In genomic region chr15:64749999-64750657, GRCh38 we compare ENCODE assay signal across 12 cellular contexts. TPM values are rescaled to one million over a fixed set of nuclear protein-coding genes. Genes with fewer than 3 reads are reported as not detected.
DNase-seq lines count a peak whose midpoint lies in the region; ATAC-seq and TF ChIP-seq lines count a peak whose summit lies in the region.
"Had no signal": no experiment of that assay in that cellular context is flagged by ENCODE, and none has a peak within 500 bp of the region (broad histone marks: within the 10 kb centered on the region; RNA-seq: fewer than 3 reads in every experiment).

No MANE protein-coding gene starts in this region.

- H3K9ac ChIP-seq in GM23248 (peak overlapping the region; percentile 53; the same call in 1 of the 2 replicates), SK-N-SH (no peak overlapping the region)

- 51 to 53% methylated on average over 20 to 21 of the region's 21 CpGs for WGBS in GM23248 (ENCODE audit: low coverage in 1 of 2, low lambda C conversion rate in 2 of 2, missing lambda C conversion rate in 2 of 2), 2 experiments
- 83% methylated on average over 21 of the region's 21 CpGs for WGBS in SK-N-SH (ENCODE audit: low lambda C conversion rate)

- no peaks in the 10 kb centered on the region for H3K9me3 ChIP-seq in GM23248 (ENCODE audit: low read depth)
- H3K9me3 ChIP-seq in SK-N-SH = no peaks in the 10 kb centered on the region
- no peaks in the 10 kb centered on the region for H3K9me3 ChIP-seq in cardiac muscle cell (ENCODE audit: low read depth)
- no peaks in the 10 kb centered on the region for H3K9me3 ChIP-seq in lower lobe of right lung
- H3K9me3 ChIP-seq: upper lobe of left lung had no signal

- no peaks in the 10 kb centered on the region for H4K20me1 ChIP-seq in GM23248 (ENCODE audit: insufficient read depth)
- peaks cover 5% of the 10 kb centered on the region; the same call in 1 of the 2 replicates for H4K20me1 ChIP-seq in SK-N-SH (ENCODE audit: insufficient read depth)

- H3K36me3 ChIP-seq in GM23248 (ENCODE audit: low read depth) (no peaks in the 10 kb centered on the region), SK-N-SH (replicated peaks in 1 of 2; ENCODE audit: control insufficient read depth in 1 of 2, insufficient read depth in 2 of 2, low read length in 1 of 2) (no peaks in the 10 kb centered on the region), cardiac muscle cell (peaks cover 21% of the 10 kb centered on the region), lower lobe of right lung (no peaks in the 10 kb centered on the region)
- H3K36me3 ChIP-seq: upper lobe of left lung had no signal

- no peaks in the 10 kb centered on the region for H3K36me3 Mint-ChIP-seq in osteocyte (ENCODE audit: unreplicated experiment)

- H3K79me2 ChIP-seq in GM23248 (ENCODE audit: insufficient read depth) = no peaks in the 10 kb centered on the region
- H3K79me2 ChIP-seq in SK-N-SH (ENCODE audit: insufficient read depth) = no peaks in the 10 kb centered on the region

- 0 out of 2 replicates have a peak, but pooled peaks cover 13% of the 10 kb centered on the region for H3F3A ChIP-seq in GM23248 (ENCODE audit: insufficient read depth)
- peaks cover 5% of the 10 kb centered on the region for H3F3A ChIP-seq in SK-N-SH (replicated peaks; ENCODE audit: insufficient read depth)

- TF ChIP-seq EP300 in SK-N-SH (IDR thresholded peaks at IDR 0.05; ENCODE audit: borderline replicate concordance in 1 of 2, low read depth in 1 of 2, low read length in 1 of 2) = no peak

- peak; percentile 80 for DNase-seq in GM23248
- DNase-seq in SK-N-SH = peak; percentile 70
- peak; percentile 50 to 59 for DNase-seq in cardiac muscle cell (ENCODE audit: low read depth in 1 of 2, low spot score in 1 of 2)
- no peak for DNase-seq in osteocyte (ENCODE audit: extremely low spot score, unreplicated experiment)
- DNase-seq in activated gamma-delta T cell treated with Interleukin-2 at 50 U/mL for 16 hours = no peak
- no peak for DNase-seq in lower lobe of right lung
- no peak for DNase-seq in SKM-1 treated with dmso at 0.1 percent for 144 hours (lab: John Stamatoyannopoulos, UW; ENCODE audit: unreplicated experiment)
- DNase-seq: activated naive CD4-positive, alpha-beta T cell treated with anti-CD3 and anti-CD28 coated beads for 36 hours; stimulated activated CD4-positive, alpha-beta T cell treated with anti-CD3 and anti-CD28 coated beads, Interleukin-2, amount 100 ng/mL, for 48 hours; T1000; upper lobe of left lung had no signal

- intact Hi-C loops in lower lobe of right lung (cut with DNase I) = loop anchor here (10.0 kb wide), 1 partner anchor 55 kb away; no protein-coding TSS in a partner anchor

- H3K4me3 ChIP-seq in GM23248 (no peak overlapping the region), SK-N-SH (ENCODE audit: low read depth in 2 of 2, low read length in 1 of 2) (no peak overlapping the region), cardiac muscle cell (no peak overlapping the region), lower lobe of right lung (no peak overlapping the region)
- H3K4me3 ChIP-seq: upper lobe of left lung had no signal

- peak; percentile 43 for TF ChIP-seq RAD21 in SK-N-SH (IDR thresholded peaks at IDR 0.05; ENCODE audit: low read length)

- no peak for ATAC-seq in HG03139 (IDR thresholded peaks at IDR 0.05; ENCODE audit: unreplicated experiment)
- no peak for ATAC-seq in lower lobe of right lung

- H3K4me1 ChIP-seq in GM23248 (ENCODE audit: insufficient read depth) (peaks cover 29% of the 10 kb centered on the region), SK-N-SH (ENCODE audit: control insufficient read depth in 1 of 2, insufficient read depth in 2 of 2, low read depth in 1 of 2, low read length in 1 of 2) (peaks cover 0 to 3% of the 10 kb centered on the region in 2 experiments; a peak in 1 of 4 replicates), cardiac muscle cell (ENCODE audit: low read depth) (peaks cover 24% of the 10 kb centered on the region), lower lobe of right lung (no peaks in the 10 kb centered on the region)
- H3K4me1 ChIP-seq: upper lobe of left lung had no signal

- POLR2A ChIA-PET in SK-N-SH (lab: Yijun Ruan, JAX) = no interaction called here

- in situ Hi-C loops in GM23248 (cut with MboI) = no loop called here

- TF ChIP-seq CTCF in SK-N-SH (IDR thresholded peaks at IDR 0.05) (peak; percentile 24; the same call in 1 of the 2 replicates), cardiac muscle cell (IDR thresholded peaks at IDR 0.05; ENCODE audit: low read depth, low read length) (no peak), osteocyte (IDR thresholded peaks at IDR 0.05) (peak; percentile 21), lower lobe of right lung (IDR thresholded peaks at IDR 0.05) (no peak)

- no peak overlapping the region; the same call in 1 of the 2 replicates for H3K27ac ChIP-seq in GM23248
- H3K27ac ChIP-seq in SK-N-SH (ENCODE audit: low read depth in 2 of 2, low read length in 1 of 2) = 0 out of 4 replicates have a peak overlapping the region, but pooled peaks of 1 of the 2 experiments have one; percentile 7
- H3K27ac ChIP-seq in cardiac muscle cell = peak overlapping the region; percentile 46
- no peak overlapping the region for H3K27ac ChIP-seq in lower lobe of right lung
- H3K27ac ChIP-seq: upper lobe of left lung had no signal

- H3K4me3 Mint-ChIP-seq in osteocyte (ENCODE audit: unreplicated experiment) = no peak overlapping the region
- H3K4me3 Mint-ChIP-seq: activated naive CD4-positive, alpha-beta T cell treated with anti-CD3 and anti-CD28 coated beads for 36 hours had no signal

- H3K4me2 ChIP-seq in GM23248 (ENCODE audit: unreplicated experiment) (peak overlapping the region; percentile 31), SK-N-SH (no peak overlapping the region)

- CTCF ChIA-PET in SK-N-SH (lab: Yijun Ruan, JAX) = interaction anchor here (0.8 to 6.5 kb wide), 9 partner anchors 9 to 64 kb away, joined by 3 to 54 read pairs (median 4); no protein-coding TSS in a partner anchor

- H3K27me3 ChIP-seq in GM23248 (replicated peaks; ENCODE audit: insufficient read depth) = no peaks in the 10 kb centered on the region; the same call in 1 of the 2 replicates
- H3K27me3 ChIP-seq in SK-N-SH (ENCODE audit: insufficient read depth) = no peaks in the 10 kb centered on the region
- no peaks in the 10 kb centered on the region for H3K27me3 ChIP-seq in cardiac muscle cell
- no peaks in the 10 kb centered on the region for H3K27me3 ChIP-seq in lower lobe of right lung (ENCODE audit: low read depth)
- H3K27me3 ChIP-seq: upper lobe of left lung had no signal

- peaks cover 3% of the 10 kb centered on the region for H3K4me1 Mint-ChIP-seq in osteocyte (ENCODE audit: unreplicated experiment)

- H2AFZ ChIP-seq in GM23248 (no peak overlapping the region), SK-N-SH (ENCODE audit: low read depth) (no peak overlapping the region)

- H3K27ac Mint-ChIP-seq in osteocyte (ENCODE audit: unreplicated experiment) = no peak overlapping the region
- H3K27ac Mint-ChIP-seq: activated naive CD4-positive, alpha-beta T cell treated with anti-CD3 and anti-CD28 coated beads for 36 hours had no signal

- H3K9me2 ChIP-seq in GM23248 (ENCODE audit: insufficient read depth) (no peaks in the 10 kb centered on the region), SK-N-SH (no peaks in the 10 kb centered on the region)

- H3K27me3 Mint-ChIP-seq in osteocyte (ENCODE audit: unreplicated experiment) = no peaks in the 10 kb centered on the region

- no peaks in the 10 kb centered on the region for H3K9me3 Mint-ChIP-seq in osteocyte (ENCODE audit: unreplicated experiment)
- H3K9me3 Mint-ChIP-seq: activated naive CD4-positive, alpha-beta T cell treated with anti-CD3 and anti-CD28 coated beads for 36 hours had no signal

TF ChIP-seq in SK-N-SH, 30 proteins besides CTCF, POLR2A, EP300 and RAD21:
- TF ChIP-seq NRF1 (IDR thresholded peaks at IDR 0.05; ENCODE audit: low read depth, low read length) = no peak
- no peak for TF ChIP-seq MEF2A (IDR thresholded peaks at IDR 0.05; ENCODE audit: borderline replicate concordance, low read depth)

RNA-seq across cellular contexts. Expression of gene RBPMS2, which starts 25.3 kb away (rescaled TPM):
- not detected in 2 replicates for total RNA-seq in GM23248 (2014; rRNA removed; shearing (Covaris generic))
- 0.54 and 0.71 TPM in 2 replicates for polyA plus RNA-seq in GM23248 (2016; fragmentation: Nextera tagmentation; extraction: Ambion mirVana)
- 2.6 and 6.5 TPM in 2 replicates for polyA plus RNA-seq in SK-N-SH (2012; rRNA removed)
- polyA plus RNA-seq in SK-N-SH (2012; cell fraction: cytosol; rRNA removed) = 5.5 and 6.3 TPM in 2 replicates
- polyA plus RNA-seq in SK-N-SH (2012; cell fraction: nucleus; rRNA removed) = 6.1 and 7.1 TPM in 2 replicates
- 18.4 and 35.4 TPM in 2 replicates for total RNA-seq in cardiac muscle cell
- polyA plus RNA-seq in cardiac muscle cell = 213 and 223 TPM in 2 replicates
- 3.8 and 4.8 TPM in 2 replicates for total RNA-seq in osteocyte
- total RNA-seq in lower lobe of right lung = 4.0 TPM
- total RNA-seq: activated naive CD4-positive, alpha-beta T cell treated with anti-CD3 and anti-CD28 coated beads for 36 hours had no signal

Comparison
In these comparisons a context has a peak if more than half of its experiments do, and no peak if none do; other contexts are left out.
1. DNase-seq: peak in GM23248 (single experiment), SK-N-SH (single experiment) and cardiac muscle cell (2 of 2); none in osteocyte (single experiment), activated gamma-delta T cell treated with Interleukin-2 at 50 U/mL for 16 hours (single experiment), lower lobe of right lung (single experiment) and SKM-1 treated with dmso at 0.1 percent for 144 hours (single experiment).
2. CTCF ChIP-seq: peak in SK-N-SH (single experiment) and osteocyte (single experiment); none in cardiac muscle cell (single experiment) and lower lobe of right lung (single experiment).